In the genomic region with DNA sequence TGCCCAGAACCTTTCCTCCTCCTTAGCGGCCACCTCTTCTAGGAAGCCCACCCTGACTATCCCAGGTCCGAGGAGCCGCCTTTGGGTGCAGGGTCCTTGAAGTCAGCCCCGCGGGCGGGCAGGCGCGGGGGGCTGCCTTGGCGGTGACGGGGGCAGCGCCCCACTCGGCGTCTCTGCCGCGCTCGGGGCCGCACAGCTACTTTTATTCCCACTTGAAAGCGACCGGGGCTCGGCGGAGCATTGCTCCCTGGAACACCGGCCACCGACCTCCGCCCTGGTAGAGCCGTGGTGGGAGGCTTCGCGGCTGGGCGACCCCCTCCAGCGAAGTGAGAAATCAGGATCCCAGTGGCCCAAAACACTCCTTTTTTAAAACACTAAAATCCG, we compare ENCODE assay signal across 9 cellular contexts. TPM values are rescaled to one million over a fixed set of nuclear protein-coding genes. Genes with fewer than 3 reads are reported as not detected.
DNase-seq lines count a peak whose midpoint lies in the region; ATAC-seq and TF ChIP-seq lines count a peak whose summit lies in the region.
"Had no signal": no experiment of that assay in that cellular context is flagged by ENCODE, and none has a peak within 500 bp of the region (broad histone marks: within the 10 kb centered on the region; RNA-seq: fewer than 3 reads in every experiment).

No MANE protein-coding gene starts in this region.

- DNase-seq in MM.1S (no peak), coronary artery (ENCODE audit: low spot score) (no peak), GOT3 (lab: John Stamatoyannopoulos, UW) (no peak), GM03348 (ENCODE audit: low spot score) (no peak), NCI-H1436 (lab: John Stamatoyannopoulos, UW) (no peak)
- DNase-seq: NCI-H1436 treated with DMSO at 0.1 percent for 48 hours had no signal

- H3K79me2 ChIP-seq in MM.1S (ENCODE audit: low read length) (no peaks in the 10 kb centered on the region), neural cell (replicated peaks; ENCODE audit: insufficient read depth, low read length) (no peaks in the 10 kb centered on the region)

- TF ChIP-seq EP300 in neural cell (conservative IDR thresholded peaks at IDR 0.05; ENCODE audit: poor library complexity, severe bottlenecking) = no peak

- no peak overlapping the region for H3K9ac ChIP-seq in MM.1S (ENCODE audit: low read length)
- H3K9ac ChIP-seq in neural cell (ENCODE audit: low read length) = peak overlapping the region; percentile 81

- H3K36me3 ChIP-seq in MM.1S (replicated peaks; ENCODE audit: insufficient read depth, low read length) (no peaks in the 10 kb centered on the region), neural cell (ENCODE audit: insufficient read depth, low read length) (no peaks in the 10 kb centered on the region)

- TF ChIP-seq CTCF in C4-2B (conservative IDR thresholded peaks at IDR 0.05) (no peak), MM.1S (IDR thresholded peaks at IDR 0.05; ENCODE audit: low read length) (no peak), coronary artery (IDR thresholded peaks at IDR 0.05) (no peak), neural cell (IDR thresholded peaks at IDR 0.05; ENCODE audit: poor library complexity, severe bottlenecking) (peak; percentile 3)

- H3K27ac ChIP-seq in C4-2B (peak overlapping the region; percentile 67; the same call in 1 of the 2 replicates), MM.1S (ENCODE audit: low read length) (no peak overlapping the region), coronary artery (peak overlapping the region in 1 of 2 donors; percentile 72), neural cell (ENCODE audit: low read length) (peak overlapping the region; percentile 58)

- H3K4me3 ChIP-seq in MM.1S (ENCODE audit: low read length) (peak overlapping the region; percentile 68), coronary artery (peak overlapping the region; percentile 78), neural cell (ENCODE audit: low read length) (peak overlapping the region; percentile 77)

- H3K4me1 ChIP-seq in MM.1S (ENCODE audit: low read length) = peaks cover 9% of the 10 kb centered on the region; the same call in 1 of the 2 replicates

- TF ChIP-seq RAD21 in neural cell (conservative IDR thresholded peaks at IDR 0.05) = no peak

- peaks cover 12% of the 10 kb centered on the region; the same call in 1 of the 2 replicates for H3F3A ChIP-seq in MM.1S (ENCODE audit: insufficient read depth, low read length)
- H3F3A ChIP-seq in neural cell (ENCODE audit: insufficient read depth, low read length, poor library complexity, severe bottlenecking) = no peaks in the 10 kb centered on the region

- H3K9me2 ChIP-seq in MM.1S (replicated peaks; ENCODE audit: insufficient read depth, low read length) (no peaks in the 10 kb centered on the region), neural cell (ENCODE audit: insufficient read depth, low read length) (no peaks in the 10 kb centered on the region)

- H4K20me1 ChIP-seq in MM.1S (ENCODE audit: insufficient read depth, low read length) (no peaks in the 10 kb centered on the region), neural cell (ENCODE audit: insufficient read depth) (no peaks in the 10 kb centered on the region)

- H3K9me3 ChIP-seq in MM.1S (replicated peaks; ENCODE audit: insufficient read depth, low read length) (no peaks in the 10 kb centered on the region), neural cell (ENCODE audit: low read length) (no peaks in the 10 kb centered on the region)

- peak overlapping the region; percentile 99 for H3K4me2 ChIP-seq in MM.1S (ENCODE audit: low read depth, low read length)
- peak overlapping the region; percentile 86 for H3K4me2 ChIP-seq in neural cell (ENCODE audit: low read length)

- H2AFZ ChIP-seq in MM.1S (ENCODE audit: low read length) (no peak overlapping the region), neural cell (ENCODE audit: low read depth, low read length) (no peak overlapping the region)

- peaks cover 20% of the 10 kb centered on the region for H3K27me3 ChIP-seq in MM.1S (replicated peaks; ENCODE audit: insufficient read depth, low read length)
- H3K27me3 ChIP-seq in neural cell (ENCODE audit: insufficient read depth, low read depth, low read length) = no peaks in the 10 kb centered on the region

- ATAC-seq in GM18858 (IDR thresholded peaks at IDR 0.05; ENCODE audit: unreplicated experiment) = no peak

TF ChIP-seq in neural cell, 6 proteins besides CTCF, POLR2A, EP300 and RAD21:
- TF ChIP-seq REST (IDR thresholded peaks at IDR 0.05; ENCODE audit: borderline replicate concordance) = no peak
- no peak for TF ChIP-seq TAF1 (IDR thresholded peaks at IDR 0.05; ENCODE audit: low read depth)
- TF ChIP-seq POLR2AphosphoS5 (IDR thresholded peaks at IDR 0.05) = no peak
- no peak for TF ChIP-seq EZH2 (IDR thresholded peaks at IDR 0.05; ENCODE audit: borderline replicate concordance, insufficient read depth, low read length, poor library complexity, severe bottlenecking)
- TF ChIP-seq MXI1 (conservative IDR thresholded peaks at IDR 0.05; ENCODE audit: poor library complexity, severe bottlenecking) = peak; percentile 7
- TF ChIP-seq SMC3 (conservative IDR thresholded peaks at IDR 0.05; ENCODE audit: poor library complexity) = no peak

RNA-seq across cellular contexts. Expression of gene MAPK11, which starts 0.8 kb away (rescaled TPM):
- polyA plus RNA-seq in neural cell = 36.3 and 55.0 TPM in 2 replicates
- polyA minus RNA-seq in neural cell = 11.2 and 15.3 TPM in 2 replicates

RNA-seq across cellular contexts. Expression of gene MAPK12, which starts 9.5 kb away (rescaled TPM):
- 36.7 and 53.3 TPM in 2 replicates for polyA plus RNA-seq in neural cell
- polyA minus RNA-seq in neural cell = 24.3 and 25.1 TPM in 2 replicates

RNA-seq across cellular contexts. Expression of gene HDAC10, which starts 19.9 kb away (rescaled TPM):
- 39.1 and 40.5 TPM in 2 replicates for polyA plus RNA-seq in neural cell
- 28.7 and 29.2 TPM in 2 replicates for polyA minus RNA-seq in neural cell

RNA-seq across cellular contexts. Expression of gene TUBGCP6, which starts 26.2 kb away (rescaled TPM):
- 74.5 and 89.1 TPM in 2 replicates for polyA plus RNA-seq in neural cell
- polyA minus RNA-seq in neural cell = 58.4 and 60.8 TPM in 2 replicates

RNA-seq across cellular contexts. Expression of gene PLXNB2, which starts 36.4 kb away (rescaled TPM):
- polyA plus RNA-seq in neural cell = 38.6 and 57.4 TPM in 2 replicates
- polyA minus RNA-seq in neural cell = 61.9 and 76.2 TPM in 2 replicates
